Comparison of ENCODE assay signal across 8 cellular contexts in genomic region chr19:39412867-39413268, GRCh38. TPM values are rescaled to one million over a fixed set of nuclear protein-coding genes. Genes with fewer than 3 reads are reported as not detected.
DNase-seq lines count a peak whose midpoint lies in the region; ATAC-seq, FAIRE-seq and TF ChIP-seq lines count a peak whose summit lies in the region.

No MANE protein-coding gene starts in this region.

- 0% methylated on average over 3 of the region's 23 CpGs for WGBS in HepG2 (ENCODE audit: low lambda C conversion rate)

- H3K4me1 Mint-ChIP-seq in activated CD4-positive, alpha-beta T cell treated with anti-CD3 and anti-CD28 coated beads, Interleukin-2, amount 10 ng/mL, durations not matched to agents 7 days and 5 days = peaks cover 38% of the 10 kb centered on the region

- H3K79me2 ChIP-seq in HepG2 (ENCODE audit: insufficient read depth, low read length) = peaks cover 27% of the 10 kb centered on the region

- TF ChIP-seq CTCF in HepG2 (CRISPR knock-in tag; IDR thresholded peaks at IDR 0.05) (no peak), thoracic aorta (IDR thresholded peaks at IDR 0.05) (no peak)

- TF ChIP-seq EP300 in HepG2 (IDR thresholded peaks at IDR 0.05; ENCODE audit: low read depth in 2 of 2, low read length in 2 of 2) = no peak
- no peak for TF ChIP-seq EP300 in HepG2 (CRISPR knock-in tag; IDR thresholded peaks at IDR 0.05; ENCODE audit: borderline replicate concordance)

- in situ Hi-C loops in HepG2 (cut with HindIII; ENCODE audit: extremely low pct_ligation_motif_present, low pct_unique_long_range_greater_than_20kb) = no loop called here

- DNase-seq in activated CD4-positive, alpha-beta T cell treated with anti-CD3 and anti-CD28 coated beads, Interleukin-2, amount 10 ng/mL, durations not matched to agents 7 days and 5 days = no peak
- DNase-seq in activated CD4-positive, alpha-beta T cell treated with anti-CD3 and anti-CD28 coated beads for 4 hours = no peak
- DNase-seq in adipocyte (ENCODE audit: low read depth) (no peak), HepG2 (ENCODE audit: low spot score) (no peak), thoracic aorta (ENCODE audit: low spot score) (no peak), urothelium cell line (ENCODE audit: low spot score) (no peak)

- H4K20me1 ChIP-seq in HepG2 (ENCODE audit: insufficient read depth, low read length) = peaks cover 10% of the 10 kb centered on the region; the same call in 1 of the 2 replicates

- H3K27ac Mint-ChIP-seq in activated CD4-positive, alpha-beta T cell treated with anti-CD3 and anti-CD28 coated beads, Interleukin-2, amount 10 ng/mL, durations not matched to agents 7 days and 5 days = peak overlapping the region; percentile 94

- H3K4me3 ChIP-seq in adipocyte (ENCODE audit: low read length) = peak overlapping the region; percentile 93
- H3K4me3 ChIP-seq in HepG2 (replicated peaks in 1 of 3; ENCODE audit: insufficient read depth in 1 of 3, low read depth in 2 of 3, low read length in 3 of 3) = peak overlapping the region; percentile 65 to 97 (median 95)
- peak overlapping the region; percentile 94 for H3K4me3 ChIP-seq in thoracic aorta

- no peak for FAIRE-seq in HepG2 (lab: Jason Lieb, UNC)
- no peak for FAIRE-seq in urothelium cell line (lab: Jason Lieb, UNC)

- H3K27me3 Mint-ChIP-seq in activated CD4-positive, alpha-beta T cell treated with anti-CD3 and anti-CD28 coated beads, Interleukin-2, amount 10 ng/mL, durations not matched to agents 7 days and 5 days = peaks cover 1% of the 10 kb centered on the region

- H3K9me3 Mint-ChIP-seq in activated CD4-positive, alpha-beta T cell treated with anti-CD3 and anti-CD28 coated beads, Interleukin-2, amount 10 ng/mL, durations not matched to agents 7 days and 5 days = no peaks in the 10 kb centered on the region

- H3K27ac ChIP-seq in HepG2 (ENCODE audit: extremely low read length, insufficient read depth, low read length) (peak overlapping the region; percentile 62), thoracic aorta (peak overlapping the region; percentile 93 to 100)

- no peaks in the 10 kb centered on the region for H3K9me3 ChIP-seq in adipocyte (ENCODE audit: control insufficient read depth, low read length)
- H3K9me3 ChIP-seq in HepG2 (ENCODE audit: low read length) = no peaks in the 10 kb centered on the region
- H3K9me3 ChIP-seq in thoracic aorta = no peaks in the 10 kb centered on the region

- intact Hi-C loops in HepG2 (cut with micrococcal nuclease; ENCODE audit: unreplicated experiment) = loop anchor here (5.0 to 10.0 kb wide), 3 partner anchors 71 to 291 kb away; partner anchors contain the start of genes EID2B and SAMD4B

- TF ChIP-seq RAD21 in HepG2 (CRISPR knock-in tag; IDR thresholded peaks at IDR 0.05) = no peak

- TF ChIP-seq POLR2A in HepG2 (IDR thresholded peaks at IDR 0.05; ENCODE audit: insufficient read depth in 1 of 2, low read depth in 2 of 2, low read length in 2 of 2) = no peak

- POLR2A ChIA-PET in activated CD4-positive, alpha-beta T cell treated with anti-CD3 and anti-CD28 coated beads, Interleukin-2, amount 10 ng/mL, durations not matched to agents 7 days and 5 days (lab: Charles Lee) = interaction anchor here (0.5 to 1.0 kb wide), 2 partner anchors 23 to 80 kb away, joined by 4 read pairs; partner anchors contain the start of gene RPS16
- POLR2A ChIA-PET in HepG2 (lab: Yijun Ruan, JAX) = interaction anchor here (1.0 to 2.3 kb wide), 7 partner anchors 12 to 61 kb away, joined by 3 to 123 read pairs (median 41); partner anchors contain the start of genes MED29, PAF1 and RPS16

- H2AFZ ChIP-seq in HepG2 (ENCODE audit: low read length) = no peak overlapping the region

- H3K36me3 ChIP-seq in adipocyte (ENCODE audit: control insufficient read depth, insufficient read depth, low read length, severe bottlenecking) = peaks cover 12% of the 10 kb centered on the region
- 0 out of 5 replicates have a peak, but pooled peaks cover 0 to 5% of the 10 kb centered on the region in 2 experiments for H3K36me3 ChIP-seq in HepG2 (replicated peaks in 1 of 2; ENCODE audit: control insufficient read depth in 1 of 2, insufficient read depth in 2 of 2, low read length in 2 of 2)
- peaks cover 30% of the 10 kb centered on the region for H3K36me3 ChIP-seq in thoracic aorta

- no peak for ATAC-seq in HepG2
- ATAC-seq in thoracic aorta (ENCODE audit: insufficient number of reproducible peaks, low FRiP score, low read depth) = peak; percentile 5
- ATAC-seq in HG03354 (IDR thresholded peaks at IDR 0.05; ENCODE audit: poor library complexity, severe bottlenecking, unreplicated experiment) = no peak
- no peak for ATAC-seq in GM21786 (IDR thresholded peaks at IDR 0.05; ENCODE audit: unreplicated experiment)

- no peaks in the 10 kb centered on the region for H3K27me3 ChIP-seq in adipocyte (replicated peaks; ENCODE audit: control insufficient read depth, insufficient read depth, low read length)
- H3K27me3 ChIP-seq in HepG2 (ENCODE audit: control insufficient read depth in 1 of 2, insufficient read depth in 2 of 2, low read length in 2 of 2) = no peaks in the 10 kb centered on the region
- H3K27me3 ChIP-seq in thoracic aorta (replicated peaks; ENCODE audit: insufficient read depth) = no peaks in the 10 kb centered on the region

- peaks cover 45% of the 10 kb centered on the region for H3K4me1 ChIP-seq in adipocyte (ENCODE audit: control insufficient read depth, insufficient read depth, low read length)
- peaks cover 59% of the 10 kb centered on the region for H3K4me1 ChIP-seq in HepG2 (ENCODE audit: insufficient read depth, low read length)
- H3K4me1 ChIP-seq in thoracic aorta (ENCODE audit: control insufficient read depth in 1 of 2, low read depth in 2 of 2) = peaks cover 26 to 48% of the 10 kb centered on the region in 2 donors

- H3K9ac ChIP-seq in adipocyte (ENCODE audit: low read length) = peak overlapping the region; percentile 98
- H3K9ac ChIP-seq in HepG2 (ENCODE audit: insufficient read depth, low read depth, low read length) = peak overlapping the region; percentile 76

- peaks cover 43% of the 10 kb centered on the region for H3K36me3 Mint-ChIP-seq in activated CD4-positive, alpha-beta T cell treated with anti-CD3 and anti-CD28 coated beads, Interleukin-2, amount 10 ng/mL, durations not matched to agents 7 days and 5 days (ENCODE audit: low read depth)

- no TSS peak for BruUV-seq in HepG2 (replicated peaks; lab: Mats Ljungman, UMichigan)

- peak overlapping the region; percentile 88 for H3K4me3 Mint-ChIP-seq in activated CD4-positive, alpha-beta T cell treated with anti-CD3 and anti-CD28 coated beads, Interleukin-2, amount 10 ng/mL, durations not matched to agents 7 days and 5 days

- peak overlapping the region; percentile 87 for H3K4me2 ChIP-seq in HepG2 (ENCODE audit: low read depth, low read length)

- CTCF ChIA-PET in activated CD4-positive, alpha-beta T cell treated with anti-CD3 and anti-CD28 coated beads, Interleukin-2, amount 10 ng/mL, durations not matched to agents 7 days and 5 days (lab: Charles Lee) = interaction anchor here (0.8 to 2.3 kb wide), 10 partner anchors 9 to 200 kb away, joined by 3 to 69 read pairs (median 6); partner anchors contain the start of gene RPS16
- CTCF ChIA-PET in HepG2 (lab: Yijun Ruan, JAX; ENCODE audit: low intra/inter-chr PET ratio, low total read pairs) = interaction anchor here (1.1 to 5.1 kb wide), 4 partner anchors 15 to 71 kb away, joined by 3 to 127 read pairs (median 4); partner anchors contain the start of genes MED29, PAF1 and SAMD4B

RNA-seq across cellular contexts. Expression of gene PLEKHG2, which starts 0.4 kb away (rescaled TPM):
- 10 to 100 TPM; 74.4 to 77.9 TPM for total RNA-seq in activated CD4-positive, alpha-beta T cell treated with anti-CD3 and anti-CD28 coated beads, Interleukin-2, amount 10 ng/mL, durations not matched to agents 7 days and 5 days
- total RNA-seq in HepG2 (2016; rRNA removed; fragmentation: Illumina TruSeq; extraction: Trizol) = 3.6 and 5.2 TPM in 2 replicates
- total RNA-seq in HepG2 (2016; cell fraction: cytosol; rRNA removed; fragmentation: Illumina TruSeq; extraction: Trizol; ENCODE audit: low read depth) = 0.51 and 1.9 TPM in 2 replicates
- total RNA-seq in HepG2 (2016; cell fraction: insoluble cytoplasmic fraction; rRNA removed; fragmentation: Illumina TruSeq; extraction: Trizol) = 3.1 and 4.0 TPM in 2 replicates
- 2.0 and 3.5 TPM in 2 replicates for total RNA-seq in HepG2 (2016; cell fraction: membrane; rRNA removed; fragmentation: Illumina TruSeq; extraction: Trizol)
- 6.8 TPM in 2 replicates for total RNA-seq in HepG2 (2016; cell fraction: nucleus; rRNA removed; fragmentation: Illumina TruSeq; extraction: Trizol)
- 6.8 and 7.8 TPM in 2 replicates for polyA plus RNA-seq in HepG2 (2011; rRNA removed)
- 1.9 and 2.4 TPM in 2 replicates for polyA plus RNA-seq in HepG2 (2011; cell fraction: cytosol; rRNA removed)
- 30.6 and 32.3 TPM in 2 replicates for polyA plus RNA-seq in HepG2 (2011; cell fraction: nucleus; rRNA removed)
- 5.1 and 11.3 TPM in 2 replicates for polyA plus RNA-seq in HepG2 (2012)
- polyA plus RNA-seq in HepG2 (2016; cell fraction: cytosol; fragmentation: Illumina TruSeq; extraction: Trizol; ENCODE audit: low read depth) = 0.75 and 1.5 TPM in 2 replicates
- polyA plus RNA-seq in HepG2 (2016; cell fraction: insoluble cytoplasmic fraction; fragmentation: Illumina TruSeq; extraction: Trizol; ENCODE audit: low read depth) = 2.8 and 5.1 TPM in 2 replicates
- polyA plus RNA-seq in HepG2 (2016; cell fraction: membrane; fragmentation: Illumina TruSeq; extraction: Trizol; ENCODE audit: low read depth) = 2.6 and 3.5 TPM in 2 replicates
- polyA plus RNA-seq in HepG2 (2016; cell fraction: nucleus; fragmentation: Illumina TruSeq; extraction: Trizol; ENCODE audit: insufficient read depth, low read depth) = 17.4 and 28.3 TPM in 2 replicates
- 6.5 and 8.4 TPM in 2 replicates for polyA minus RNA-seq in HepG2 (2011; rRNA and poly(A)+ RNA removed; ENCODE audit: low replicate concordance)
- 6.3 and 8.3 TPM in 2 replicates for polyA minus RNA-seq in HepG2 (2011; cell fraction: cytosol; rRNA and poly(A)+ RNA removed)
- polyA minus RNA-seq in HepG2 (2011; cell fraction: nucleus; rRNA and poly(A)+ RNA removed) = 18.9 and 20.1 TPM in 2 replicates
- total RNA-seq in thoracic aorta = 100 to 1,000 TPM in 1 of 2 donors, 10 to 100 TPM in 1; 76.0 to 112 TPM

RNA-seq across cellular contexts. Expression of gene ZFP36, which starts 6.2 kb away (rescaled TPM):
- total RNA-seq in activated CD4-positive, alpha-beta T cell treated with anti-CD3 and anti-CD28 coated beads, Interleukin-2, amount 10 ng/mL, durations not matched to agents 7 days and 5 days = 10 to 100 TPM; 92.5 to 93.4 TPM
- total RNA-seq in HepG2 (2016; rRNA removed; fragmentation: Illumina TruSeq; extraction: Trizol) (0.81 and 1.7 TPM in 2 replicates), thoracic aorta (100 to 1,000 TPM; 315 to 699 TPM)
- 1.2 and 1.4 TPM in 2 replicates for total RNA-seq in HepG2 (2016; cell fraction: cytosol; rRNA removed; fragmentation: Illumina TruSeq; extraction: Trizol; ENCODE audit: low read depth)
- 0.52 and 1.3 TPM in 2 replicates for total RNA-seq in HepG2 (2016; cell fraction: insoluble cytoplasmic fraction; rRNA removed; fragmentation: Illumina TruSeq; extraction: Trizol)
- total RNA-seq in HepG2 (2016; cell fraction: membrane; rRNA removed; fragmentation: Illumina TruSeq; extraction: Trizol) = 1.9 and 2.1 TPM in 2 replicates
- 1.1 and 2.6 TPM in 2 replicates for total RNA-seq in HepG2 (2016; cell fraction: nucleus; rRNA removed; fragmentation: Illumina TruSeq; extraction: Trizol)
- 1.4 and 2.1 TPM in 2 replicates for polyA plus RNA-seq in HepG2 (2011; rRNA removed)
- polyA plus RNA-seq in HepG2 (2011; cell fraction: cytosol; rRNA removed) = 2.1 TPM in 2 replicates
- polyA plus RNA-seq in HepG2 (2011; cell fraction: nucleus; rRNA removed) = 10.8 and 12.7 TPM in 2 replicates
- polyA plus RNA-seq in HepG2 (2012) = 9.4 and 10.6 TPM in 2 replicates
- polyA plus RNA-seq in HepG2 (2016; cell fraction: cytosol; fragmentation: Illumina TruSeq; extraction: Trizol; ENCODE audit: low read depth) = 1.1 and 1.3 TPM in 2 replicates
- 2.3 and 4.1 TPM in 2 replicates for polyA plus RNA-seq in HepG2 (2016; cell fraction: insoluble cytoplasmic fraction; fragmentation: Illumina TruSeq; extraction: Trizol; ENCODE audit: low read depth)
- polyA plus RNA-seq in HepG2 (2016; cell fraction: membrane; fragmentation: Illumina TruSeq; extraction: Trizol; ENCODE audit: low read depth) = 1.9 and 2.8 TPM in 2 replicates
- 6.2 and 8.4 TPM in 2 replicates for polyA plus RNA-seq in HepG2 (2016; cell fraction: nucleus; fragmentation: Illumina TruSeq; extraction: Trizol; ENCODE audit: insufficient read depth, low read depth)
- 4.1 and 5.5 TPM in 2 replicates for polyA minus RNA-seq in HepG2 (2011; rRNA and poly(A)+ RNA removed; ENCODE audit: low replicate concordance)
- 7.8 and 9.2 TPM in 2 replicates for polyA minus RNA-seq in HepG2 (2011; cell fraction: cytosol; rRNA and poly(A)+ RNA removed)
- polyA minus RNA-seq in HepG2 (2011; cell fraction: nucleus; rRNA and poly(A)+ RNA removed) = 4.1 and 6.0 TPM in 2 replicates

RNA-seq across cellular contexts. Expression of gene MED29, which starts 21.7 kb away (rescaled TPM):
- 10 to 100 TPM; 34.9 to 40.1 TPM for total RNA-seq in activated CD4-positive, alpha-beta T cell treated with anti-CD3 and anti-CD28 coated beads, Interleukin-2, amount 10 ng/mL, durations not matched to agents 7 days and 5 days
- total RNA-seq in HepG2 (2016; rRNA removed; fragmentation: Illumina TruSeq; extraction: Trizol) = 14.0 and 18.1 TPM in 2 replicates
- 3.3 and 3.4 TPM in 2 replicates for total RNA-seq in HepG2 (2016; cell fraction: cytosol; rRNA removed; fragmentation: Illumina TruSeq; extraction: Trizol; ENCODE audit: low read depth)
- total RNA-seq in HepG2 (2016; cell fraction: insoluble cytoplasmic fraction; rRNA removed; fragmentation: Illumina TruSeq; extraction: Trizol) = 14.6 and 16.5 TPM in 2 replicates
- 8.2 and 8.3 TPM in 2 replicates for total RNA-seq in HepG2 (2016; cell fraction: membrane; rRNA removed; fragmentation: Illumina TruSeq; extraction: Trizol)
- 6.8 and 6.9 TPM in 2 replicates for total RNA-seq in HepG2 (2016; cell fraction: nucleus; rRNA removed; fragmentation: Illumina TruSeq; extraction: Trizol)
- 19.7 and 23.7 TPM in 2 replicates for polyA plus RNA-seq in HepG2 (2011; rRNA removed)
- 23.2 and 27.9 TPM in 2 replicates for polyA plus RNA-seq in HepG2 (2011; cell fraction: cytosol; rRNA removed)
- polyA plus RNA-seq in HepG2 (2011; cell fraction: nucleus; rRNA removed) = 16.6 and 20.4 TPM in 2 replicates
- 12.2 and 13.4 TPM in 2 replicates for polyA plus RNA-seq in HepG2 (2012)
- 3.1 TPM in 2 replicates for polyA plus RNA-seq in HepG2 (2016; cell fraction: cytosol; fragmentation: Illumina TruSeq; extraction: Trizol; ENCODE audit: low read depth)
- 18.4 and 20.3 TPM in 2 replicates for polyA plus RNA-seq in HepG2 (2016; cell fraction: insoluble cytoplasmic fraction; fragmentation: Illumina TruSeq; extraction: Trizol; ENCODE audit: low read depth)
- 6.3 and 7.9 TPM in 2 replicates for polyA plus RNA-seq in HepG2 (2016; cell fraction: membrane; fragmentation: Illumina TruSeq; extraction: Trizol; ENCODE audit: low read depth)
- 14.1 and 15.8 TPM in 2 replicates for polyA plus RNA-seq in HepG2 (2016; cell fraction: nucleus; fragmentation: Illumina TruSeq; extraction: Trizol; ENCODE audit: insufficient read depth, low read depth)
- 44.1 and 48.3 TPM in 2 replicates for polyA minus RNA-seq in HepG2 (2011; rRNA and poly(A)+ RNA removed; ENCODE audit: low replicate concordance)
- 10.6 and 11.3 TPM in 2 replicates for polyA minus RNA-seq in HepG2 (2011; cell fraction: cytosol; rRNA and poly(A)+ RNA removed)
- 10.1 and 13.1 TPM in 2 replicates for polyA minus RNA-seq in HepG2 (2011; cell fraction: nucleus; rRNA and poly(A)+ RNA removed)
- 10 to 100 TPM; 29.3 to 86.1 TPM for total RNA-seq in thoracic aorta

RNA-seq across cellular contexts. Expression of gene PAF1, which starts 22.0 kb away (rescaled TPM):
- total RNA-seq in activated CD4-positive, alpha-beta T cell treated with anti-CD3 and anti-CD28 coated beads, Interleukin-2, amount 10 ng/mL, durations not matched to agents 7 days and 5 days = 10 to 100 TPM; 43.8 to 44.5 TPM
- total RNA-seq in HepG2 (2016; rRNA removed; fragmentation: Illumina TruSeq; extraction: Trizol) (30.2 and 31.0 TPM in 2 replicates), thoracic aorta (10 to 100 TPM; 25.7 to 34.5 TPM)
- total RNA-seq in HepG2 (2016; cell fraction: cytosol; rRNA removed; fragmentation: Illumina TruSeq; extraction: Trizol; ENCODE audit: low read depth) = 4.3 and 4.6 TPM in 2 replicates
- total RNA-seq in HepG2 (2016; cell fraction: insoluble cytoplasmic fraction; rRNA removed; fragmentation: Illumina TruSeq; extraction: Trizol) = 25.2 and 33.6 TPM in 2 replicates
- 7.2 and 8.9 TPM in 2 replicates for total RNA-seq in HepG2 (2016; cell fraction: membrane; rRNA removed; fragmentation: Illumina TruSeq; extraction: Trizol)
- 17.1 and 20.6 TPM in 2 replicates for total RNA-seq in HepG2 (2016; cell fraction: nucleus; rRNA removed; fragmentation: Illumina TruSeq; extraction: Trizol)
- polyA plus RNA-seq in HepG2 (2011; rRNA removed) = 30.3 and 31.1 TPM in 2 replicates
- 23.2 and 28.5 TPM in 2 replicates for polyA plus RNA-seq in HepG2 (2011; cell fraction: cytosol; rRNA removed)
- polyA plus RNA-seq in HepG2 (2011; cell fraction: nucleus; rRNA removed) = 46.4 and 51.2 TPM in 2 replicates
- 31.0 and 32.0 TPM in 2 replicates for polyA plus RNA-seq in HepG2 (2012)
- polyA plus RNA-seq in HepG2 (2016; cell fraction: cytosol; fragmentation: Illumina TruSeq; extraction: Trizol; ENCODE audit: low read depth) = 4.2 and 4.5 TPM in 2 replicates
- 45.7 and 53.2 TPM in 2 replicates for polyA plus RNA-seq in HepG2 (2016; cell fraction: insoluble cytoplasmic fraction; fragmentation: Illumina TruSeq; extraction: Trizol; ENCODE audit: low read depth)
- 7.1 and 7.8 TPM in 2 replicates for polyA plus RNA-seq in HepG2 (2016; cell fraction: membrane; fragmentation: Illumina TruSeq; extraction: Trizol; ENCODE audit: low read depth)
- polyA plus RNA-seq in HepG2 (2016; cell fraction: nucleus; fragmentation: Illumina TruSeq; extraction: Trizol; ENCODE audit: insufficient read depth, low read depth) = 51.5 and 52.7 TPM in 2 replicates
- polyA minus RNA-seq in HepG2 (2011; rRNA and poly(A)+ RNA removed; ENCODE audit: low replicate concordance) = 32.5 and 51.4 TPM in 2 replicates
- 17.1 and 19.9 TPM in 2 replicates for polyA minus RNA-seq in HepG2 (2011; cell fraction: cytosol; rRNA and poly(A)+ RNA removed)
- polyA minus RNA-seq in HepG2 (2011; cell fraction: nucleus; rRNA and poly(A)+ RNA removed) = 30.1 and 33.9 TPM in 2 replicates

RNA-seq across cellular contexts. Expression of gene RPS16, which starts 22.9 kb away (rescaled TPM):
- 1,000 to 10,000 TPM; 2,465 to 3,009 TPM for total RNA-seq in activated CD4-positive, alpha-beta T cell treated with anti-CD3 and anti-CD28 coated beads, Interleukin-2, amount 10 ng/mL, durations not matched to agents 7 days and 5 days
- total RNA-seq in HepG2 (2016; rRNA removed; fragmentation: Illumina TruSeq; extraction: Trizol) (488 and 790 TPM in 2 replicates), thoracic aorta (100 to 1,000 TPM; 716 to 775 TPM)
- total RNA-seq in HepG2 (2016; cell fraction: cytosol; rRNA removed; fragmentation: Illumina TruSeq; extraction: Trizol; ENCODE audit: low read depth) = 875 and 1,100 TPM in 2 replicates
- 524 and 648 TPM in 2 replicates for total RNA-seq in HepG2 (2016; cell fraction: insoluble cytoplasmic fraction; rRNA removed; fragmentation: Illumina TruSeq; extraction: Trizol)
- 1,389 and 1,434 TPM in 2 replicates for total RNA-seq in HepG2 (2016; cell fraction: membrane; rRNA removed; fragmentation: Illumina TruSeq; extraction: Trizol)
- total RNA-seq in HepG2 (2016; cell fraction: nucleus; rRNA removed; fragmentation: Illumina TruSeq; extraction: Trizol) = 216 and 289 TPM in 2 replicates
- polyA plus RNA-seq in HepG2 (2011; rRNA removed) = 2,583 and 2,596 TPM in 2 replicates
- 6,196 and 9,335 TPM in 2 replicates for polyA plus RNA-seq in HepG2 (2011; cell fraction: cytosol; rRNA removed)
- 2,074 and 2,083 TPM in 2 replicates for polyA plus RNA-seq in HepG2 (2011; cell fraction: nucleus; rRNA removed)
- 3,042 and 3,601 TPM in 2 replicates for polyA plus RNA-seq in HepG2 (2012)
- 3,994 and 4,562 TPM in 2 replicates for polyA plus RNA-seq in HepG2 (2016; cell fraction: cytosol; fragmentation: Illumina TruSeq; extraction: Trizol; ENCODE audit: low read depth)
- polyA plus RNA-seq in HepG2 (2016; cell fraction: insoluble cytoplasmic fraction; fragmentation: Illumina TruSeq; extraction: Trizol; ENCODE audit: low read depth) = 2,744 and 2,812 TPM in 2 replicates
- 5,655 and 5,989 TPM in 2 replicates for polyA plus RNA-seq in HepG2 (2016; cell fraction: membrane; fragmentation: Illumina TruSeq; extraction: Trizol; ENCODE audit: low read depth)
- polyA plus RNA-seq in HepG2 (2016; cell fraction: nucleus; fragmentation: Illumina TruSeq; extraction: Trizol; ENCODE audit: insufficient read depth, low read depth) = 1,642 and 1,701 TPM in 2 replicates
- 2,434 and 2,985 TPM in 2 replicates for polyA minus RNA-seq in HepG2 (2011; rRNA and poly(A)+ RNA removed; ENCODE audit: low replicate concordance)
- 1,333 and 1,373 TPM in 2 replicates for polyA minus RNA-seq in HepG2 (2011; cell fraction: cytosol; rRNA and poly(A)+ RNA removed)
- 311 and 415 TPM in 2 replicates for polyA minus RNA-seq in HepG2 (2011; cell fraction: nucleus; rRNA and poly(A)+ RNA removed)

Comparison
In these comparisons a context has a peak if more than half of its experiments do, and no peak if none do; other contexts are left out.
1. RNA of gene PLEKHG2, which starts 0.4 kb away (total RNA-seq): 76.0 to 112 TPM in thoracic aorta and 74.4 to 77.9 TPM in activated CD4-positive, alpha-beta T cell treated with anti-CD3 and anti-CD28 coated beads, Interleukin-2, amount 10 ng/mL, durations not matched to agents 7 days and 5 days; 0.51 to 6.8 TPM in HepG2; every median in the first group is over 4 times any median in the second.
2. RNA of gene ZFP36, which starts 6.2 kb away (total RNA-seq): 315 to 699 TPM in thoracic aorta and 92.5 to 93.4 TPM in activated CD4-positive, alpha-beta T cell treated with anti-CD3 and anti-CD28 coated beads, Interleukin-2, amount 10 ng/mL, durations not matched to agents 7 days and 5 days; 0.52 to 2.6 TPM in HepG2; every median in the first group is over 10 times any median in the second.
3. Peak in every context shown above with its lines, with median percentiles within 50 percentile points of each other: H3K4me3 ChIP-seq.